Comparison of ENCODE assay signal across 8 cellular contexts in genomic region chr1:2070016-2070415, GRCh38. TPM values are rescaled to one million over a fixed set of nuclear protein-coding genes. Genes with fewer than 3 reads are reported as not detected.
"Had no signal": no experiment of that assay in that cellular context is flagged by ENCODE, and none has a peak within 500 bp of the region (broad histone marks: within the 10 kb centered on the region; RNA-seq: fewer than 3 reads in every experiment).

No MANE protein-coding gene starts in this region.

- H3K4me2 ChIP-seq: GM23338 had no signal

- H3K4me3 Mint-ChIP-seq: GM23338, H9, IgD-negative memory B cell had no signal

- ATAC-seq: GM23338, HepG2 had no signal

- DNase-seq: H9, HCEC 1CT, KBM-7 had no signal

- H3K4me3 ChIP-seq: GM23338 had no signal

- H3K27ac ChIP-seq: HL-60 had no signal

- H3K27ac Mint-ChIP-seq: GM23338, H9, IgD-negative memory B cell had no signal

- H3K27me3 Mint-ChIP-seq: IgD-negative memory B cell had no signal

- H3K9me3 Mint-ChIP-seq: GM23338, IgD-negative memory B cell had no signal

RNA-seq across cellular contexts. Expression of gene PRKCZ, which starts 19.8 kb away (rescaled TPM):
- total RNA-seq: HT1080 had no signal

RNA-seq across cellular contexts. Expression of gene GABRD, which starts 50.9 kb away (rescaled TPM):
- total RNA-seq: HepG2, HT1080 had no signal
- polyA plus RNA-seq: HepG2, IgD-negative memory B cell had no signal
